ENCODE assay signal across 9 cellular contexts in genomic region chr7:101911800-101912705, GRCh38.
DNase-seq lines count a peak whose midpoint lies in the region; ATAC-seq and TF ChIP-seq lines count a peak whose summit lies in the region.
"Had no signal": no experiment of that assay in that cellular context is flagged by ENCODE, and none has a peak within 500 bp of the region (broad histone marks: within the 10 kb centered on the region; RNA-seq: fewer than 3 reads in every experiment).

No MANE protein-coding gene starts in this region.

- DNase-seq in IMR-90 (peak; percentile 93), left lobe of liver (ENCODE audit: low spot score) (peak; percentile 84), NCI-H526 treated with DMSO at 0.1 percent for 48 hours (lab: John Stamatoyannopoulos, UW) (no peak)
- no peak for DNase-seq in NK-92 treated with Interleukin-12 subunit alpha and Interleukin-12 subunit beta, amount 100 ng/mL, for 24 hours (lab: John Stamatoyannopoulos, UW)
- no peak for DNase-seq in CD4-positive, alpha-beta memory T cell

- no peak for TF ChIP-seq RAD21 in IMR-90 (IDR thresholded peaks at IDR 0.05; ENCODE audit: low read length)

- H4K20me1 ChIP-seq in IMR-90 (ENCODE audit: insufficient read depth, low read length): peaks cover 8% of the 10 kb centered on the region

- no peak overlapping the region for H2AFZ ChIP-seq in IMR-90 (replicated peaks; ENCODE audit: low read length, poor library complexity)

- peak overlapping the region; percentile 85 for H2AK5ac ChIP-seq in IMR-90 (ENCODE audit: low read depth, low read length)

- H3K4me3 Mint-ChIP-seq in CD4-positive, alpha-beta memory T cell: no peak overlapping the region
- H3K4me3 Mint-ChIP-seq: T-helper 2 cell treated with Interferon-gamma antibody and Interleukin-4, amounts not matched to agents 5 μg/mL and 100 μg/mL, for 36 hours had no signal

- peaks cover 0 to 5% (median 0%) of the 10 kb centered on the region in 8 donors for H3K9me3 Mint-ChIP-seq in CD4-positive, alpha-beta memory T cell
- H3K9me3 Mint-ChIP-seq: T-helper 2 cell treated with Interferon-gamma antibody and Interleukin-4, amounts not matched to agents 5 μg/mL and 100 μg/mL, for 36 hours had no signal

- peak overlapping the region; percentile 76 for H4K91ac ChIP-seq in IMR-90 (ENCODE audit: insufficient read depth, low read depth, low read length)

- H3K79me1 ChIP-seq in IMR-90 (ENCODE audit: low read depth in 1 of 2, low read length in 2 of 2): peaks cover 47 to 87% of the 10 kb centered on the region in 2 experiments

- peak overlapping the region; percentile 57; the same call in 1 of the 2 replicates for H2BK20ac ChIP-seq in IMR-90 (ENCODE audit: low read depth, low read length)

- peak overlapping the region; percentile 72; the same call in 1 of the 2 replicates for H3K18ac ChIP-seq in IMR-90 (ENCODE audit: low read depth, low read length)

- in situ Hi-C loops in IMR-90 (cut with MboI; ENCODE audit: low sequenced_read_pairs): no loop called here

- H3K36me3 Mint-ChIP-seq in CD4-positive, alpha-beta memory T cell: peaks cover 15 to 16% of the 10 kb centered on the region in 2 donors

- peak overlapping the region; percentile 59 for H2BK120ac ChIP-seq in IMR-90 (ENCODE audit: low read depth, low read length)

- H3K27ac Mint-ChIP-seq in CD4-positive, alpha-beta memory T cell: no peak overlapping the region
- H3K27ac Mint-ChIP-seq: T-helper 2 cell treated with Interferon-gamma antibody and Interleukin-4, amounts not matched to agents 5 μg/mL and 100 μg/mL, for 36 hours had no signal

- H4K8ac ChIP-seq in IMR-90 (ENCODE audit: low read depth in 2 of 2, low read length in 2 of 2): peak overlapping the region; percentile 64 to 83; a peak in 3 of 4 replicates

- H3K9ac ChIP-seq in IMR-90 (ENCODE audit: low read depth, low read length) (0 out of 2 replicates have a peak overlapping the region, but pooled peaks have one; percentile 5), skeletal muscle tissue (ENCODE audit: low read depth in 1 of 3, low read length in 3 of 3) (peak overlapping the region in 2 of 3 donors; percentile 1 to 76)

- peak; percentile 70 for ATAC-seq in IMR-90 (ENCODE audit: low read depth)
- ATAC-seq in left lobe of liver: peak; percentile 66
- ATAC-seq in GM21723 (IDR thresholded peaks at IDR 0.05; ENCODE audit: unreplicated experiment): no peak

- H3K9me1 ChIP-seq in IMR-90 (ENCODE audit: insufficient read depth, low read length): peaks cover 20% of the 10 kb centered on the region

- H3K27ac ChIP-seq in IMR-90 (ENCODE audit: insufficient read depth, low read length): peak overlapping the region; percentile 86; the same call in 1 of the 2 replicates
- H3K27ac ChIP-seq in ectodermal cell (ENCODE audit: insufficient read depth, low read depth, low read length, poor library complexity, severe bottlenecking): peak overlapping the region; percentile 8
- peak overlapping the region; percentile 86 for H3K27ac ChIP-seq in skeletal muscle tissue (ENCODE audit: low read depth, low read length)
- H3K27ac ChIP-seq in CD4-positive, alpha-beta memory T cell (ENCODE audit: low read depth, low read length): no peak overlapping the region

- H3K4me2 ChIP-seq in IMR-90 (ENCODE audit: low read depth, low read length): peak overlapping the region; percentile 17

- dilution Hi-C loops in IMR-90 (cut with HindIII; ENCODE audit: low sequenced_read_pairs, unreplicated experiment): no loop called here

- no peaks in the 10 kb centered on the region for H3K27me3 Mint-ChIP-seq in CD4-positive, alpha-beta memory T cell

- 100% methylated on average over 2 of the region's 21 CpGs; no CpG with 5 or more reads in 1 of the 2 experiments for WGBS in IMR-90 (ENCODE audit: extremely low coverage in 2 of 2, insufficient read length in 1 of 2), 2 experiments
- WGBS in ectodermal cell, 2 experiments: 88% methylated on average over 19 to 21 of the region's 21 CpGs

- H2BK15ac ChIP-seq in IMR-90 (ENCODE audit: low read depth, low read length): peak overlapping the region; percentile 11; the same call in 1 of the 3 replicates

- H3K27me3 ChIP-seq in IMR-90 (ENCODE audit: control insufficient read depth, insufficient read depth, low read length): no peaks in the 10 kb centered on the region
- no peaks in the 10 kb centered on the region for H3K27me3 ChIP-seq in ectodermal cell (ENCODE audit: control insufficient read depth, insufficient read depth, low read length, poor library complexity, severe bottlenecking)
- no peaks in the 10 kb centered on the region for H3K27me3 ChIP-seq in skeletal muscle tissue (ENCODE audit: control insufficient read depth in 3 of 3, insufficient read depth in 3 of 3, low read length in 3 of 3)
- H3K27me3 ChIP-seq in CD4-positive, alpha-beta memory T cell (ENCODE audit: insufficient read depth, low read length): no peaks in the 10 kb centered on the region

- H3K4me3 ChIP-seq in IMR-90 (ENCODE audit: insufficient read depth, low read depth, low read length): no peak overlapping the region
- H3K4me3 ChIP-seq in ectodermal cell (ENCODE audit: insufficient read depth, low read depth, low read length): no peak overlapping the region
- H3K4me3 ChIP-seq in skeletal muscle tissue (ENCODE audit: low read length in 3 of 3): peak overlapping the region in 1 of 3 donors; percentile 45
- H3K4me3 ChIP-seq in CD4-positive, alpha-beta memory T cell (ENCODE audit: low read length in 2 of 2): no peak overlapping the region

- H2BK5ac ChIP-seq in IMR-90 (ENCODE audit: low read depth, low read length, poor library complexity, severe bottlenecking): peak overlapping the region; percentile 74

- CTCF ChIA-PET in IMR-90 (lab: Yijun Ruan, JAX): no interaction called here
- CTCF ChIA-PET in CD4-positive, alpha-beta memory T cell (lab: Charles Lee; ENCODE audit: partially characterized antibody): no interaction called here

- no peak overlapping the region for H2AK9ac ChIP-seq in IMR-90 (replicated peaks; ENCODE audit: low read depth, low read length, poor library complexity)

- peak overlapping the region; percentile 60 for H3K4ac ChIP-seq in IMR-90 (ENCODE audit: low read depth, low read length)

- TF ChIP-seq POLR2A in IMR-90 (IDR thresholded peaks at IDR 0.05; ENCODE audit: low read depth, low read length): no peak

- POLR2A ChIA-PET in IMR-90 (lab: Charles Lee; ENCODE audit: unreplicated experiment): no interaction called here
- POLR2A ChIA-PET in CD4-positive, alpha-beta memory T cell (lab: Charles Lee; ENCODE audit: partially characterized antibody): no interaction called here

- H3K9me3 ChIP-seq in IMR-90 (ENCODE audit: control insufficient read depth, insufficient read depth, low read length): no peaks in the 10 kb centered on the region
- H3K9me3 ChIP-seq in ectodermal cell (ENCODE audit: control insufficient read depth, low read length): no peaks in the 10 kb centered on the region
- no peaks in the 10 kb centered on the region for H3K9me3 ChIP-seq in skeletal muscle tissue (ENCODE audit: control insufficient read depth in 3 of 3, low read length in 3 of 3)
- no peaks in the 10 kb centered on the region for H3K9me3 ChIP-seq in CD4-positive, alpha-beta memory T cell (ENCODE audit: control insufficient read depth in 1 of 2, low read length in 2 of 2)

- intact Hi-C loops in IMR-90 (cut with micrococcal nuclease): loop anchor here (5.0 kb wide), 1 partner anchor 95 kb away; the partner anchor contains the start of gene CUX1
- intact Hi-C loops in CD4-positive, alpha-beta memory T cell (cut with micrococcal nuclease): no loop called here

- H4K5ac ChIP-seq in IMR-90 (ENCODE audit: low read depth, low read length): peak overlapping the region; percentile 31

- no TSS peak for BruUV-seq in IMR-90 (replicated peaks; lab: Mats Ljungman, UMichigan)

- H3K4me1 ChIP-seq in IMR-90 (ENCODE audit: control insufficient read depth, insufficient read depth, low read length): peaks cover 31% of the 10 kb centered on the region
- no peaks in the 10 kb centered on the region for H3K4me1 ChIP-seq in ectodermal cell (ENCODE audit: control insufficient read depth, insufficient read depth, low read length)
- peaks cover 31 to 49% (median 42%) of the 10 kb centered on the region in 3 donors for H3K4me1 ChIP-seq in skeletal muscle tissue (ENCODE audit: control insufficient read depth in 3 of 3, insufficient read depth in 3 of 3, low read length in 3 of 3)
- H3K4me1 ChIP-seq in CD4-positive, alpha-beta memory T cell (ENCODE audit: insufficient read depth, low read length): no peaks in the 10 kb centered on the region

- H3K4me1 Mint-ChIP-seq in CD4-positive, alpha-beta memory T cell: peaks cover 8 to 17% (median 12%) of the 10 kb centered on the region in 4 donors

- H3K36me3 ChIP-seq in IMR-90 (ENCODE audit: control insufficient read depth, insufficient read depth, low read length) (peaks cover 5% of the 10 kb centered on the region), ectodermal cell (ENCODE audit: control insufficient read depth, insufficient read depth, low read length) (peaks cover 3% of the 10 kb centered on the region), skeletal muscle tissue (ENCODE audit: control insufficient read depth in 3 of 3, insufficient read depth in 3 of 3, low read length in 3 of 3) (peaks cover 6 to 11% (median 7%) of the 10 kb centered on the region in 3 donors)
- no peaks in the 10 kb centered on the region for H3K36me3 ChIP-seq in CD4-positive, alpha-beta memory T cell (ENCODE audit: insufficient read depth, low read length)

- H3K14ac ChIP-seq in IMR-90 (replicated peaks; ENCODE audit: low read depth, low read length): peak overlapping the region; percentile 16; the same call in 1 of the 2 replicates

- no peak overlapping the region for H3K23ac ChIP-seq in IMR-90 (ENCODE audit: low read depth, low read length)

- TF ChIP-seq CTCF in IMR-90 (conservative IDR thresholded peaks at IDR 0.05; ENCODE audit: low read depth, low read length): no peak

- no peak overlapping the region for H3K56ac ChIP-seq in IMR-90 (ENCODE audit: extremely low read depth, insufficient read depth, low read length)

TF ChIP-seq in IMR-90, 13 proteins besides CTCF, POLR2A, EP300 and RAD21 (continues in another document):
- TF ChIP-seq MXI1 (IDR thresholded peaks at IDR 0.05; ENCODE audit: borderline replicate concordance, low read depth, low read length): peak; percentile 57; the same call in 1 of the 2 replicates
- TF ChIP-seq MAFK (IDR thresholded peaks at IDR 0.05; ENCODE audit: low read depth, low read length): no peak
- TF ChIP-seq BHLHE40 (IDR thresholded peaks at IDR 0.05; ENCODE audit: low read depth, low read length): peak; percentile 81
- TF ChIP-seq CEBPB (IDR thresholded peaks at IDR 0.05; ENCODE audit: low read depth, low read length): peak; percentile 98
- no peak for TF ChIP-seq RFX5 (IDR thresholded peaks at IDR 0.05; ENCODE audit: low read depth, low read length)
- peak; percentile 61 for TF ChIP-seq RCOR1 (IDR thresholded peaks at IDR 0.05; ENCODE audit: insufficient replicate concordance, low read length)
- peak; percentile 42; the same call in 1 of the 2 replicates for TF ChIP-seq MAZ (IDR thresholded peaks at IDR 0.05; ENCODE audit: borderline replicate concordance, low read depth, low read length)

Comparison
In these comparisons a context has a peak if more than half of its experiments do, and no peak if none do; other contexts are left out.
1. DNase-seq: peak in IMR-90 (single experiment) and left lobe of liver (single experiment); none in NK-92 treated with Interleukin-12 subunit alpha and Interleukin-12 subunit beta, amount 100 ng/mL, for 24 hours (single experiment), CD4-positive, alpha-beta memory T cell (0 of 5) and NCI-H526 treated with DMSO at 0.1 percent for 48 hours (single experiment).